8 cellular contexts compared by ENCODE assay signal in genomic region chr10:30592770-30593169, GRCh38. TPM values are rescaled to one million over a fixed set of nuclear protein-coding genes. Genes with fewer than 3 reads are reported as not detected.
"Had no signal": no experiment of that assay in that cellular context is flagged by ENCODE, and none has a peak within 500 bp of the region (broad histone marks: within the 10 kb centered on the region; RNA-seq: fewer than 3 reads in every experiment).

No MANE protein-coding gene starts in this region.

RNA-seq across cellular contexts. Expression of gene LYZL2, which starts 36.8 kb away (rescaled TPM):
- total RNA-seq: HT1080, LHCN-M2, MCF 10A, PC-9, Peyer's patch, Right ventricle myocardium inferior, RPMI7951, SJCRH30 had no signal
